Comparison of ENCODE assay signal across 22 cellular contexts in the genomic region with DNA sequence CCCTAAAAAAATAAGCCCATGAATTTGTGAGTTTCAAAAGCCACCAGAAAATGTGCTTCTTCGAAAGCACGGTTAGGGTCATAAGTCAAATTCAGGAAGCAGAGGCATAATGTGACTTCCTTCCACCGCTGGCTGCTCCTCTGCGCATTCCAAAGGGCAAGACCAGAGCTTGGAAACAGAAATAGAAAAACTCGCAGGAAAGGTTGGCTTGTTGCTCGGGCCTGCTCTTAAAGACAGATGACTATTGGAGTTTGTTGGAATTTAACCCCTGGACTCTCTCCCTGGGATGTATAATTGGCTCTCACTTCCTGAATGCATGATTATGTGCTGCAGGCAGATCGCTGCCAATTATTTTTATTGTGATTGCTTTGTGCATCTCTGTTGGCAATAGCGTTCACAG.
DNase-seq lines count a peak whose midpoint lies in the region; ATAC-seq, FAIRE-seq and TF ChIP-seq lines count a peak whose summit lies in the region.
"Had no signal": no experiment of that assay in that cellular context is flagged by ENCODE, and none has a peak within 500 bp of the region (broad histone marks: within the 10 kb centered on the region; RNA-seq: fewer than 3 reads in every experiment).

No MANE protein-coding gene starts in this region.

- no peaks in the 10 kb centered on the region for H3K4me1 ChIP-seq in liver (ENCODE audit: control insufficient read depth in 4 of 4, insufficient read depth in 4 of 4, low read length in 3 of 4)
- no peaks in the 10 kb centered on the region for H3K4me1 ChIP-seq in HepG2 (ENCODE audit: insufficient read depth, low read length)
- H3K4me1 ChIP-seq in left lung = peaks cover 3 to 8% of the 10 kb centered on the region in 2 donors

- WGBS in liver = 47% methylated on average over 8 of the region's 8 CpGs
- WGBS in HepG2 (ENCODE audit: low lambda C conversion rate) = 43% methylated on average over 8 of the region's 8 CpGs

- H3K27me3 ChIP-seq in liver (ENCODE audit: control insufficient read depth in 4 of 4, insufficient read depth in 4 of 4, low read length in 3 of 4) (no peaks in the 10 kb centered on the region), HepG2 (ENCODE audit: control insufficient read depth in 1 of 2, insufficient read depth in 2 of 2, low read length in 2 of 2) (0 out of 5 replicates have a peak, but pooled peaks cover 0 to 5% of the 10 kb centered on the region in 2 experiments), left lung (no peaks in the 10 kb centered on the region)
- H3K27me3 ChIP-seq: neutrophil, suprapubic skin had no signal

- H3K79me2 ChIP-seq in HepG2 (ENCODE audit: insufficient read depth, low read length) = no peaks in the 10 kb centered on the region

- no peaks in the 10 kb centered on the region for H3K9me3 Mint-ChIP-seq in naive thymus-derived CD8-positive, alpha-beta T cell
- H3K9me3 Mint-ChIP-seq: CD8-positive, alpha-beta T cell; effector memory CD8-positive, alpha-beta T cell; IgD-negative memory B cell; T-cell had no signal

- H3K27ac ChIP-seq in liver (ENCODE audit: low read depth in 1 of 2, low read length in 2 of 2) (no peak overlapping the region), HepG2 (ENCODE audit: extremely low read length, insufficient read depth, low read length) (no peak overlapping the region), left lung (no peak overlapping the region)
- H3K27ac ChIP-seq: neutrophil, suprapubic skin had no signal

- intact Hi-C loops in HepG2 (cut with micrococcal nuclease; ENCODE audit: unreplicated experiment) (no loop called here), left lung (cut with DNase I) (no loop called here)

- no peak overlapping the region for H3K27ac Mint-ChIP-seq in naive thymus-derived CD8-positive, alpha-beta T cell
- H3K27ac Mint-ChIP-seq: activated CD4-positive, alpha-beta T cell treated with anti-CD3 and anti-CD28 coated beads, Interleukin-2, amount 10 ng/mL, durations not matched to agents 7 days and 5 days; CD8-positive, alpha-beta T cell; effector memory CD8-positive, alpha-beta T cell; IgD-negative memory B cell; T-cell had no signal

- H3K4me2 ChIP-seq in HepG2 (ENCODE audit: low read depth, low read length) = no peak overlapping the region

- H3K4me3 ChIP-seq in liver (ENCODE audit: low read depth in 1 of 3, low read length in 3 of 3) = no peak overlapping the region
- H3K4me3 ChIP-seq in HepG2 (replicated peaks in 1 of 3; ENCODE audit: insufficient read depth in 1 of 3, low read depth in 2 of 3, low read length in 3 of 3) = no peak overlapping the region
- H3K4me3 ChIP-seq in left lung = no peak overlapping the region
- H3K4me3 ChIP-seq: suprapubic skin had no signal

- H3K4me1 Mint-ChIP-seq in naive thymus-derived CD8-positive, alpha-beta T cell = peaks cover 0 to 11% (median 2%) of the 10 kb centered on the region in 4 donors
- H3K4me1 Mint-ChIP-seq: IgD-negative memory B cell had no signal

- ATAC-seq in HepG2 (no peak), left lung (peak; percentile 55), HG02973 (IDR thresholded peaks at IDR 0.05; ENCODE audit: unreplicated experiment) (no peak)
- ATAC-seq in naive thymus-derived CD8-positive, alpha-beta T cell = no peak
- ATAC-seq: CD8-positive, alpha-beta T cell; effector memory CD8-positive, alpha-beta T cell; HCT116; T-cell had no signal

- peak in 1 of 2 donors; percentile 15 for TF ChIP-seq RAD21 in liver (IDR thresholded peaks at IDR 0.05)
- no peak for TF ChIP-seq RAD21 in HepG2 (CRISPR knock-in tag; IDR thresholded peaks at IDR 0.05)

- H3K27me3 Mint-ChIP-seq in naive thymus-derived CD8-positive, alpha-beta T cell = peaks cover 0 to 5% (median 0%) of the 10 kb centered on the region in 5 donors
- H3K27me3 Mint-ChIP-seq: activated CD4-positive, alpha-beta T cell treated with anti-CD3 and anti-CD28 coated beads, Interleukin-2, amount 10 ng/mL, durations not matched to agents 7 days and 5 days; T-cell had no signal

- no peak overlapping the region for H2AFZ ChIP-seq in HepG2 (ENCODE audit: low read length)

- no peak for TF ChIP-seq POLR2A in HepG2 (IDR thresholded peaks at IDR 0.05; ENCODE audit: insufficient read depth in 1 of 2, low read depth in 2 of 2, low read length in 2 of 2)

- CTCF ChIA-PET in HepG2 (lab: Yijun Ruan, JAX; ENCODE audit: low intra/inter-chr PET ratio, low total read pairs) = no interaction called here

- no peak overlapping the region for H3K9ac ChIP-seq in liver (ENCODE audit: low read depth in 1 of 2, low read length in 2 of 2)
- no peak overlapping the region for H3K9ac ChIP-seq in HepG2 (ENCODE audit: insufficient read depth, low read depth, low read length)

- TF ChIP-seq CTCF in liver (IDR thresholded peaks at IDR 0.05; ENCODE audit: low read depth, low read length, missing input control) = no peak
- no peak for TF ChIP-seq CTCF in HepG2 (CRISPR knock-in tag; IDR thresholded peaks at IDR 0.05)
- no peak for TF ChIP-seq CTCF in left lung (IDR thresholded peaks at IDR 0.05)

- BruUV-seq in HepG2 (replicated peaks; lab: Mats Ljungman, UMichigan) = no TSS peak

- TF ChIP-seq EP300 in HepG2 (IDR thresholded peaks at IDR 0.05; ENCODE audit: low read depth in 2 of 2, low read length in 2 of 2) = no peak
- no peak for TF ChIP-seq EP300 in HepG2 (CRISPR knock-in tag; IDR thresholded peaks at IDR 0.05; ENCODE audit: borderline replicate concordance)

- H3K9me3 ChIP-seq in liver (ENCODE audit: control insufficient read depth in 4 of 4, low read length in 3 of 4) (no peaks in the 10 kb centered on the region), HepG2 (ENCODE audit: low read length) (peaks cover 7% of the 10 kb centered on the region; the same call in 1 of the 2 replicates), left lung (no peaks in the 10 kb centered on the region)
- H3K9me3 ChIP-seq: neutrophil, suprapubic skin had no signal

- FAIRE-seq in HepG2 (lab: Jason Lieb, UNC) = no peak

- no peaks in the 10 kb centered on the region for H4K20me1 ChIP-seq in HepG2 (ENCODE audit: insufficient read depth, low read length)

- POLR2A ChIA-PET in HepG2 (lab: Yijun Ruan, JAX) = no interaction called here
- POLR2A ChIA-PET in naive thymus-derived CD8-positive, alpha-beta T cell (lab: Charles Lee) = no interaction called here

- DNase-seq in HepG2 (ENCODE audit: low spot score) (no peak), cerebellar cortex (ENCODE audit: low spot score) (peak; percentile 85), left lung (no peak), amygdala (lab: John Stamatoyannopoulos, UW) (no peak), HK-2 (ENCODE audit: unreplicated experiment) (no peak)
- no peak for DNase-seq in naive thymus-derived CD8-positive, alpha-beta T cell
- DNase-seq: activated CD4-positive, alpha-beta T cell treated with anti-CD3 and anti-CD28 coated beads, Interleukin-2, amount 10 ng/mL, durations not matched to agents 7 days and 5 days; activated gamma-delta T cell treated with Interleukin-2 at 50 U/mL for 16 hours; amniotic stem cell; CD8-positive, alpha-beta T cell; central memory CD4-positive, alpha-beta T cell; DMS53; effector memory CD8-positive, alpha-beta T cell; NCI-H1930; NCI-H345; T-cell had no signal

- no peaks in the 10 kb centered on the region for H3K36me3 Mint-ChIP-seq in naive thymus-derived CD8-positive, alpha-beta T cell
- H3K36me3 Mint-ChIP-seq: CD8-positive, alpha-beta T cell; IgD-negative memory B cell; T-cell had no signal

- H3K36me3 ChIP-seq in liver (ENCODE audit: control insufficient read depth in 4 of 4, insufficient read depth in 3 of 4, low read depth in 1 of 4, low read length in 3 of 4) (no peaks in the 10 kb centered on the region), HepG2 (replicated peaks in 1 of 2; ENCODE audit: control insufficient read depth in 1 of 2, insufficient read depth in 2 of 2, low read length in 2 of 2) (no peaks in the 10 kb centered on the region), left lung (no peaks in the 10 kb centered on the region)
- H3K36me3 ChIP-seq: neutrophil, suprapubic skin had no signal

- H3K4me3 Mint-ChIP-seq in naive thymus-derived CD8-positive, alpha-beta T cell = no peak overlapping the region
- H3K4me3 Mint-ChIP-seq: activated CD4-positive, alpha-beta T cell treated with anti-CD3 and anti-CD28 coated beads, Interleukin-2, amount 10 ng/mL, durations not matched to agents 7 days and 5 days; CD8-positive, alpha-beta T cell; effector memory CD8-positive, alpha-beta T cell; IgD-negative memory B cell; T-cell had no signal

- in situ Hi-C loops in HepG2 (cut with HindIII; ENCODE audit: extremely low pct_ligation_motif_present, low pct_unique_long_range_greater_than_20kb) = no loop called here

TF ChIP-seq in liver, 16 proteins besides CTCF, POLR2A, EP300 and RAD21 (continues in another document):
- TF ChIP-seq FOXA2 (IDR thresholded peaks at IDR 0.05) = no peak
- TF ChIP-seq, protein P1, sequence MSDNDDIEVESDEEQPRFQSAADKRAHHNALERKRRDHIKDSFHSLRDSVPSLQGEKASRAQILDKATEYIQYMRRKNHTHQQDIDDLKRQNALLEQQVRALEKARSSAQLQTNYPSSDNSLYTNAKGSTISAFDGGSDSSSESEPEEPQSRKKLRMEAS (IDR thresholded peaks at IDR 0.05) = no peak
- TF ChIP-seq RXRA (IDR thresholded peaks at IDR 0.05) = peak in 1 of 2 donors; percentile 12
- peak in 1 of 2 donors; percentile 49 for TF ChIP-seq HNF4A (conservative IDR thresholded peaks at IDR 0.05)
- TF ChIP-seq HNF4G (IDR thresholded peaks at IDR 0.05) = no peak

TF ChIP-seq in HepG2, 621 proteins besides CTCF, POLR2A, EP300 and RAD21 (continues in another document):
- TF ChIP-seq NR2F6 (IDR thresholded peaks at IDR 0.05) = no peak
- no peak for TF ChIP-seq NR2F6 (CRISPR knock-in tag; IDR thresholded peaks at IDR 0.05)
- no peak for TF ChIP-seq SMAD3 (CRISPR knock-in tag; IDR thresholded peaks at IDR 0.05)
- no peak for TF ChIP-seq DPF2 (CRISPR knock-in tag; IDR thresholded peaks at IDR 0.05; ENCODE audit: borderline replicate concordance, low read depth)
